Comparison of ENCODE assay signal across 8 cellular contexts in the genomic region with DNA sequence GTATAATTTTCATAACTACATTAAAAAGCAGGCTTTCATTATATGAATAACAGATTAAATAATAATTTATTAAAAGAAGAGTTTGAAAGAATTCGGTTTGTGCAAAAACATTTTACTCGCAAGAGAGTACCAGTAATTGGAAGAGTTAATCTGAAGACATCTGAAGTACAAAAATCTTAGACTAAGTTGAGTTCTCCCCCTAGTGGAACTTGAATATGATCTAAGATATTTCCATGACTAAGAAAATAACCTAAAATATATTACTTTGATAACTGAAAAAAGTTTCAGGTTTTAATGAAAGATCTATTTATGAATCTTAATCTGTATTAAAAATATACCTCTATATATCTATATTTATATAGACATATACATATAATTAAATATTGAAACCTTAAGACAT.
DNase-seq lines count a peak whose midpoint lies in the region; ATAC-seq and TF ChIP-seq lines count a peak whose summit lies in the region.

No MANE protein-coding gene starts in this region.

- H3K4me1 ChIP-seq in cardiac muscle cell (ENCODE audit: low read depth) = no peaks in the 10 kb centered on the region
- peaks cover 0 to 8% (median 0%) of the 10 kb centered on the region in 6 donors for H3K4me1 ChIP-seq in spleen

- WGBS in spleen, 5 donors = 17 to 42% (median 23%) methylated on average over 2 of the region's 2 CpGs

- H3K9me3 ChIP-seq in cardiac muscle cell (ENCODE audit: low read depth) (no peaks in the 10 kb centered on the region), spleen (no peaks in the 10 kb centered on the region)

- H3K27me3 ChIP-seq in cardiac muscle cell = no peaks in the 10 kb centered on the region
- H3K27me3 ChIP-seq in spleen (replicated peaks in 1 of 7) = no peaks in the 10 kb centered on the region

- H3K36me3 ChIP-seq in cardiac muscle cell = no peaks in the 10 kb centered on the region
- H3K36me3 ChIP-seq in spleen = peaks cover 0 to 12% (median 0%) of the 10 kb centered on the region in 6 donors

- H3K27ac ChIP-seq in cardiac muscle cell (no peak overlapping the region), spleen (no peak overlapping the region)

- intact Hi-C loops in left ventricle myocardium superior (cut with micrococcal nuclease) (no loop called here), spleen (cut with DNase I; ENCODE audit: low total_unique reads) (no loop called here)

- TF ChIP-seq CTCF in cardiac muscle cell (IDR thresholded peaks at IDR 0.05; ENCODE audit: low read depth, low read length) (peak; percentile 51), spleen (IDR thresholded peaks at IDR 0.05 in 8 of 11, conservative IDR thresholded peaks at IDR 0.05 in 3 of 11) (peak in 8 of 11 experiments; percentile 12 to 54 (median 22))

- no peak for TF ChIP-seq POLR2A in spleen (IDR thresholded peaks at IDR 0.05)

- no peak for ATAC-seq in left ventricle myocardium superior

- H3K4me3 ChIP-seq in cardiac muscle cell (no peak overlapping the region), spleen (no peak overlapping the region)

- peak; percentile 2 to 64 for DNase-seq in cardiac muscle cell (ENCODE audit: low read depth in 1 of 2, low spot score in 1 of 2)
- no peak for DNase-seq in left ventricle myocardium superior
- peak; percentile 72 for DNase-seq in MV-4-11 (lab: John Stamatoyannopoulos, UW)
- DNase-seq in dedifferentiated amniotic fluid mesenchymal stem cell (ENCODE audit: extremely low spot score) = peak; percentile 42
- DNase-seq in spleen = no peak
- DNase-seq in NK-92 (lab: John Stamatoyannopoulos, UW; ENCODE audit: unreplicated experiment) = no peak
- no peak for DNase-seq in GOT3 (lab: John Stamatoyannopoulos, UW)
- no peak for DNase-seq in stimulated activated CD4-positive, alpha-beta T cell treated with anti-CD3 and anti-CD28 coated beads, Interleukin-2, amount 100 ng/mL, for 24 hours

Comparison
In these comparisons a context has a peak if more than half of its experiments do, and no peak if none do; other contexts are left out.
1. DNase-seq: peak in cardiac muscle cell (2 of 2), MV-4-11 (single experiment) and dedifferentiated amniotic fluid mesenchymal stem cell (single experiment); none in left ventricle myocardium superior (single experiment), spleen (single experiment), NK-92 (single experiment), GOT3 (single experiment) and stimulated activated CD4-positive, alpha-beta T cell treated with anti-CD3 and anti-CD28 coated beads, Interleukin-2, amount 100 ng/mL, for 24 hours (0 of 2).